In genomic region chr17:75209061-75209460, GRCh38 we compare ENCODE assay signal across 25 cellular contexts. TPM values are rescaled to one million over a fixed set of nuclear protein-coding genes. Genes with fewer than 3 reads are reported as not detected.
A peak's percentile ranks its signal among the peaks of the same experiment; 100 is the strongest.
DNase-seq lines count a peak whose midpoint lies in the region; ATAC-seq, FAIRE-seq and TF ChIP-seq lines count a peak whose summit lies in the region.
"Had no signal": no experiment of that assay in that cellular context is flagged by ENCODE, and none has a peak within 500 bp of the region (broad histone marks: within the 10 kb centered on the region; RNA-seq: fewer than 3 reads in every experiment).

No MANE protein-coding gene starts in this region.

- H3K9ac ChIP-seq in BLaER1 treated with 17β-estradiol and CSF1 and Interleukin-3, amounts not matched to agents 10 nM and 100 nM = peak overlapping the region in 8 of 11 experiments; percentile 3 to 96 (median 26); a peak in 4 of 22 replicates
- peak overlapping the region; percentile 14 for H3K9ac ChIP-seq in astrocyte (ENCODE audit: low read length)

- H3K4me1 Mint-ChIP-seq in astrocyte (ENCODE audit: low read depth, unreplicated experiment) (peaks cover 6% of the 10 kb centered on the region), nephron progenitor cell (peaks cover 13% of the 10 kb centered on the region), immature natural killer cell (peaks cover 25 to 36% of the 10 kb centered on the region in 2 donors)
- H3K4me1 Mint-ChIP-seq in stimulated activated naive CD8-positive, alpha-beta T cell treated with anti-CD3 and anti-CD28 coated beads, Interleukin-15, amount 100 ng/mL, for 72 hours = peaks cover 25% of the 10 kb centered on the region

- peaks cover 53% of the 10 kb centered on the region for H3K79me2 ChIP-seq in astrocyte (ENCODE audit: insufficient read depth, low read length)

- H3K36me3 ChIP-seq in BLaER1 treated with 17β-estradiol and CSF1 and Interleukin-3, amounts not matched to agents 10 nM and 100 nM = peaks cover 58 to 70% (median 63%) of the 10 kb centered on the region in 11 experiments
- H3K36me3 ChIP-seq in astrocyte (ENCODE audit: insufficient read depth, low read length) = peaks cover 37% of the 10 kb centered on the region

- H3K36me3 Mint-ChIP-seq in astrocyte (ENCODE audit: low read depth, unreplicated experiment) (peaks cover 4% of the 10 kb centered on the region), nephron progenitor cell (ENCODE audit: low read depth) (peaks cover 42% of the 10 kb centered on the region), immature natural killer cell (peaks cover 4 to 19% (median 8%) of the 10 kb centered on the region in 3 donors)

- H3K27me3 ChIP-seq in BLaER1 treated with 17β-estradiol and CSF1 and Interleukin-3, amounts not matched to agents 10 nM and 100 nM = no peaks in the 10 kb centered on the region
- H3K27me3 ChIP-seq in astrocyte (ENCODE audit: insufficient read depth, low read length) = no peaks in the 10 kb centered on the region
- H3K27me3 ChIP-seq: SJSA1 had no signal

- peaks cover 24 to 31% (median 27%) of the 10 kb centered on the region in 10 experiments for H3K4me1 ChIP-seq in BLaER1 treated with 17β-estradiol and CSF1 and Interleukin-3, amounts not matched to agents 10 nM and 100 nM
- peaks cover 10% of the 10 kb centered on the region for H3K4me1 ChIP-seq in astrocyte (ENCODE audit: insufficient read depth, low read length)

- no peaks in the 10 kb centered on the region for H3K27me3 Mint-ChIP-seq in astrocyte (ENCODE audit: low read depth, unreplicated experiment)
- H3K27me3 Mint-ChIP-seq in nephron progenitor cell (ENCODE audit: low read depth, poor library complexity) = no peaks in the 10 kb centered on the region
- no peaks in the 10 kb centered on the region for H3K27me3 Mint-ChIP-seq in stimulated activated naive CD8-positive, alpha-beta T cell treated with anti-CD3 and anti-CD28 coated beads, Interleukin-15, amount 100 ng/mL, for 72 hours
- peaks cover 2 to 13% (median 5%) of the 10 kb centered on the region in 3 donors for H3K27me3 Mint-ChIP-seq in immature natural killer cell (ENCODE audit: low read depth in 3 of 3)
- H3K27me3 Mint-ChIP-seq: B cell; CD8-positive, alpha-beta memory T cell had no signal

- H3K9me3 Mint-ChIP-seq in astrocyte (ENCODE audit: unreplicated experiment) (no peaks in the 10 kb centered on the region), nephron progenitor cell (no peaks in the 10 kb centered on the region), immature natural killer cell (no peaks in the 10 kb centered on the region)
- no peaks in the 10 kb centered on the region for H3K9me3 Mint-ChIP-seq in stimulated activated naive CD8-positive, alpha-beta T cell treated with anti-CD3 and anti-CD28 coated beads, Interleukin-15, amount 100 ng/mL, for 72 hours
- H3K9me3 Mint-ChIP-seq: CD14-positive monocyte; CD8-positive, alpha-beta memory T cell had no signal

- H4K20me1 ChIP-seq in BLaER1 treated with 17β-estradiol and CSF1 and Interleukin-3, amounts not matched to agents 10 nM and 100 nM = peaks cover 0 to 35% (median 19%) of the 10 kb centered on the region in 11 experiments; a peak in 10 of 22 replicates
- H4K20me1 ChIP-seq in astrocyte (ENCODE audit: insufficient read depth, low read length) = peaks cover 3% of the 10 kb centered on the region

- DNase-seq in G401 (ENCODE audit: low spot score) (peak; percentile 87), astrocyte (ENCODE audit: low read depth) (no peak), nephron progenitor cell (no peak), NCI-H2081 (lab: John Stamatoyannopoulos, UW) (no peak), immature natural killer cell (no peak)
- no peak for DNase-seq in stimulated activated naive CD8-positive, alpha-beta T cell treated with anti-CD3 and anti-CD28 coated beads, Interleukin-15, amount 100 ng/mL, for 72 hours
- DNase-seq: CD8-positive, alpha-beta memory T cell; DMS 273 treated with DMSO at 0.1 percent for 48 hours; H7; Karpas-422; MV-4-11; NCI-H1105 treated with DMSO at 0.1 percent for 48 hours; NCI-H2029; NCI-H446 treated with DMSO at 0.1 percent for 48 hours; NCI-H82; NK-92 treated with Interleukin-12 subunit alpha and Interleukin-12 subunit beta, amount 100 ng/mL, for 24 hours; PC-9; Right ventricle myocardium superior; RPMI8226 had no signal

- H3K4me2 ChIP-seq in BLaER1 treated with 17β-estradiol and CSF1 and Interleukin-3, amounts not matched to agents 10 nM and 100 nM = no peak overlapping the region
- H3K4me2 ChIP-seq in astrocyte (ENCODE audit: low read length) = no peak overlapping the region
- H3K4me2 ChIP-seq: PC-9 had no signal

- peak overlapping the region; percentile 45 for H3K4me3 Mint-ChIP-seq in astrocyte (ENCODE audit: unreplicated experiment)
- H3K4me3 Mint-ChIP-seq in nephron progenitor cell = no peak overlapping the region
- H3K4me3 Mint-ChIP-seq in stimulated activated naive CD8-positive, alpha-beta T cell treated with anti-CD3 and anti-CD28 coated beads, Interleukin-15, amount 100 ng/mL, for 72 hours = no peak overlapping the region
- no peak overlapping the region for H3K4me3 Mint-ChIP-seq in immature natural killer cell
- H3K4me3 Mint-ChIP-seq: B cell, CD14-positive monocyte had no signal

- TF ChIP-seq CTCF in astrocyte (IDR thresholded peaks at IDR 0.05; ENCODE audit: insufficient read depth, low read depth, low read length) (no peak), nephron progenitor cell (IDR thresholded peaks at IDR 0.05) (no peak)

- no peak overlapping the region for H3K4me3 ChIP-seq in BLaER1 treated with 17β-estradiol and CSF1 and Interleukin-3, amounts not matched to agents 10 nM and 100 nM
- H3K4me3 ChIP-seq in astrocyte (ENCODE audit: insufficient read depth, low read depth, low read length) = no peak overlapping the region
- H3K4me3 ChIP-seq: PC-9, SJSA1 had no signal

- H3K27ac ChIP-seq in BLaER1 treated with 17β-estradiol and CSF1 and Interleukin-3, amounts not matched to agents 10 nM and 100 nM = no peak overlapping the region
- no peak overlapping the region for H3K27ac ChIP-seq in astrocyte (ENCODE audit: low read depth, low read length)
- H3K27ac ChIP-seq: PC-9, SJSA1 had no signal

- in situ Hi-C loops in G401 (cut with HindIII; ENCODE audit: low sequenced_read_pairs) = no loop called here

- no peak overlapping the region for H3K27ac Mint-ChIP-seq in astrocyte (ENCODE audit: unreplicated experiment)
- H3K27ac Mint-ChIP-seq in nephron progenitor cell = peak overlapping the region; percentile 42
- no peak overlapping the region for H3K27ac Mint-ChIP-seq in stimulated activated naive CD8-positive, alpha-beta T cell treated with anti-CD3 and anti-CD28 coated beads, Interleukin-15, amount 100 ng/mL, for 72 hours
- H3K27ac Mint-ChIP-seq in immature natural killer cell = no peak overlapping the region
- H3K27ac Mint-ChIP-seq: B cell had no signal

- no peaks in the 10 kb centered on the region for H3K9me3 ChIP-seq in BLaER1 treated with 17β-estradiol and CSF1 and Interleukin-3, amounts not matched to agents 10 nM and 100 nM (replicated peaks in 1 of 11)
- no peaks in the 10 kb centered on the region for H3K9me3 ChIP-seq in astrocyte (ENCODE audit: insufficient read depth, low read depth, low read length)
- H3K9me3 ChIP-seq: SJSA1 had no signal

- no peak for FAIRE-seq in astrocyte (lab: Jason Lieb, UNC)
- FAIRE-seq: GM18507, HepG2 had no signal

- ATAC-seq in stimulated activated naive CD8-positive, alpha-beta T cell treated with anti-CD3 and anti-CD28 coated beads, Interleukin-15, amount 100 ng/mL, for 72 hours = no peak
- ATAC-seq: HepG2 had no signal

- H2AFZ ChIP-seq in astrocyte (ENCODE audit: low read depth, low read length) = no peak overlapping the region
- H2AFZ ChIP-seq: PC-9 had no signal

RNA-seq across cellular contexts. Expression of gene NUP85, which starts 3.6 kb away (rescaled TPM):
- 80.2 and 86.3 TPM in 2 replicates for total RNA-seq in G401 (2014; rRNA removed; shearing (Covaris generic))
- 37.3 and 44.3 TPM in 2 replicates for total RNA-seq in astrocyte
- 10 to 100 TPM; 28.3 to 47.8 (median 41.1) TPM for polyA plus RNA-seq in immature natural killer cell

RNA-seq across cellular contexts. Expression of gene SUMO2, which starts 26.3 kb away (rescaled TPM):
- total RNA-seq in G401 (2014; rRNA removed; shearing (Covaris generic)) = 142 and 183 TPM in 2 replicates
- total RNA-seq in astrocyte = 413 and 449 TPM in 2 replicates
- polyA plus RNA-seq in immature natural killer cell = 100 to 1,000 TPM; 214 to 427 (median 404) TPM

RNA-seq across cellular contexts. Expression of gene GGA3, which starts 52.3 kb away (rescaled TPM):
- total RNA-seq in G401 (2014; rRNA removed; shearing (Covaris generic)) = 16.6 and 25.4 TPM in 2 replicates
- total RNA-seq in astrocyte = 25.3 and 28.5 TPM in 2 replicates
- 10 to 100 TPM in 1 of 3 donors, 1 to 10 TPM in 2; 3.7 to 17.8 (median 3.8) TPM for polyA plus RNA-seq in immature natural killer cell

RNA-seq across cellular contexts. Expression of gene MRPS7, which starts 52.6 kb away (rescaled TPM):
- total RNA-seq in G401 (2014; rRNA removed; shearing (Covaris generic)) = 87.4 and 107 TPM in 2 replicates
- 50.0 and 55.0 TPM in 2 replicates for total RNA-seq in astrocyte
- 100 to 1,000 TPM; 118 to 189 (median 122) TPM for polyA plus RNA-seq in immature natural killer cell

RNA-seq across cellular contexts. Expression of gene JPT1, which starts 54.7 kb away (rescaled TPM):
- 199 and 235 TPM in 2 replicates for total RNA-seq in G401 (2014; rRNA removed; shearing (Covaris generic))
- total RNA-seq in astrocyte = 232 and 282 TPM in 2 replicates
- 100 to 1,000 TPM; 105 to 168 (median 133) TPM for polyA plus RNA-seq in immature natural killer cell
